In genomic region chr3:184726497-184726896, GRCh38 we compare ENCODE assay signal across 18 cellular contexts.
"Had no signal": no experiment of that assay in that cellular context is flagged by ENCODE, and none has a peak within 500 bp of the region (broad histone marks: within the 10 kb centered on the region; RNA-seq: fewer than 3 reads in every experiment).

No MANE protein-coding gene starts in this region.

- H3K4me3 ChIP-seq: adrenal gland, colonic mucosa, esophagus squamous epithelium, prostate gland, right lobe of liver had no signal

- H3K4me1 ChIP-seq: adrenal gland, colonic mucosa had no signal

- H3K36me3 Mint-ChIP-seq: activated naive CD4-positive, alpha-beta T cell treated with anti-CD3 and anti-CD28 coated beads, Interleukin-2, amount 50 U/mL, for 24 hours; naive thymus-derived CD4-positive, alpha-beta T cell had no signal

- H3K9me3 ChIP-seq: adrenal gland, colonic mucosa, esophagus squamous epithelium, prostate gland, right lobe of liver had no signal

- H3K27me3 ChIP-seq: adrenal gland, colonic mucosa, esophagus squamous epithelium, right lobe of liver had no signal

- H3K27ac Mint-ChIP-seq: T-helper 17 cell had no signal

- H3K27me3 Mint-ChIP-seq: activated naive CD4-positive, alpha-beta T cell treated with anti-CD3 and anti-CD28 coated beads, Interleukin-2, amount 50 U/mL, for 24 hours had no signal

- H3K36me3 ChIP-seq: adrenal gland, colonic mucosa, esophagus squamous epithelium, prostate gland, right lobe of liver, WERI-Rb-1 had no signal

- H3K4me3 Mint-ChIP-seq: activated naive CD4-positive, alpha-beta T cell treated with anti-CD3 and anti-CD28 coated beads, Interleukin-2, amount 50 U/mL, for 24 hours; activated T-cell treated with anti-CD3 and anti-CD28 coated beads, Interleukin-2, amount 50 U/mL, for 4 hours; naive thymus-derived CD4-positive, alpha-beta T cell; T-helper 17 cell had no signal

- DNase-seq: activated CD4-positive, alpha-beta T cell treated with anti-CD3 and anti-CD28 coated beads, Interleukin-2, amount 50 U/mL, for 48 hours; activated effector memory CD4-positive, alpha-beta T cell treated with anti-CD3 and anti-CD28 coated beads, Interleukin-2, amount 50 U/mL, for 16 hours; activated T-cell treated with anti-CD3 and anti-CD28 coated beads, Interleukin-2, amount 50 U/mL, for 4 hours; adrenal gland; caudate nucleus; colonic mucosa; esophagus squamous epithelium; hypothalamus; kidney; midbrain; naive thymus-derived CD4-positive, alpha-beta T cell; nucleus accumbens; right lobe of liver; stimulated activated naive CD8-positive, alpha-beta T cell treated with anti-CD3 and anti-CD28 coated beads, Interleukin-15, Interleukin-2, amounts not matched to agents 100 U/mL and 50 U/mL, for 24 hours; T-helper 17 cell; WERI-Rb-1 had no signal

- ATAC-seq: activated T-cell treated with anti-CD3 and anti-CD28 coated beads, Interleukin-2, amount 50 U/mL, for 4 hours; naive thymus-derived CD4-positive, alpha-beta T cell; stimulated activated naive CD8-positive, alpha-beta T cell treated with anti-CD3 and anti-CD28 coated beads, Interleukin-15, Interleukin-2, amounts not matched to agents 100 U/mL and 50 U/mL, for 24 hours; T-helper 17 cell had no signal

- H3K9me3 Mint-ChIP-seq: activated naive CD4-positive, alpha-beta T cell treated with anti-CD3 and anti-CD28 coated beads, Interleukin-2, amount 50 U/mL, for 24 hours; activated T-cell treated with anti-CD3 and anti-CD28 coated beads, Interleukin-2, amount 50 U/mL, for 4 hours; naive thymus-derived CD4-positive, alpha-beta T cell had no signal

- H3K4me1 Mint-ChIP-seq: activated naive CD4-positive, alpha-beta T cell treated with anti-CD3 and anti-CD28 coated beads, Interleukin-2, amount 50 U/mL, for 24 hours had no signal

- H3K27ac ChIP-seq: adrenal gland, colonic mucosa, esophagus squamous epithelium, right lobe of liver, WERI-Rb-1 had no signal

- FAIRE-seq: kidney had no signal
